In genomic region chr7:77128582-77129410, GRCh38 we compare ENCODE assay signal across 8 cellular contexts. TPM values are rescaled to one million over a fixed set of nuclear protein-coding genes. Genes with fewer than 3 reads are reported as not detected.
A peak's percentile ranks its signal among the peaks of the same experiment; 100 is the strongest.
DNase-seq lines count a peak whose midpoint lies in the region; ATAC-seq and TF ChIP-seq lines count a peak whose summit lies in the region.
"Not testable (repeated sequence)": the region's sequence is repeated elsewhere in the genome, so short reads cannot be mapped to it uniquely, and the experiment has no call there.

No MANE protein-coding gene starts in this region.

- not testable (repeated sequence) for H3K27ac Mint-ChIP-seq in activated CD8-positive, alpha-beta T cell treated with anti-CD3 and anti-CD28 coated beads, Interleukin-2, amount 10 ng/mL, durations not matched to agents 7 days and 5 days

- H3K4me1 Mint-ChIP-seq in activated CD8-positive, alpha-beta T cell treated with anti-CD3 and anti-CD28 coated beads, Interleukin-2, amount 10 ng/mL, durations not matched to agents 7 days and 5 days (ENCODE audit: low read depth) = peaks cover 12% of the 10 kb centered on the region

- not testable (repeated sequence) for TF ChIP-seq CTCF in left ventricle myocardium inferior (IDR thresholded peaks at IDR 0.05; ENCODE audit: borderline replicate concordance)

- POLR2A ChIA-PET in activated CD8-positive, alpha-beta T cell treated with anti-CD3 and anti-CD28 coated beads, Interleukin-2, amount 10 ng/mL, durations not matched to agents 7 days and 5 days (lab: Charles Lee) = not testable (repeated sequence)

- H3K4me1 ChIP-seq in left ventricle myocardium inferior; skeletal muscle satellite cell (ENCODE audit: control insufficient read depth, insufficient read depth, low read length): not testable (repeated sequence)

- not testable (repeated sequence) for H3K27me3 ChIP-seq in left ventricle myocardium inferior (ENCODE audit: low read depth); skeletal muscle satellite cell (ENCODE audit: control insufficient read depth, insufficient read depth, low read length)

- peak overlapping the region; percentile 43 for H3K27ac ChIP-seq in left ventricle myocardium inferior (replicated peaks)

- not testable (repeated sequence) for H3K36me3 ChIP-seq in left ventricle myocardium inferior; skeletal muscle satellite cell (ENCODE audit: insufficient read depth, low read length)

- peak overlapping the region; percentile 66 for H3K4me2 ChIP-seq in skeletal muscle satellite cell (ENCODE audit: low read length)

- CTCF ChIA-PET in activated CD8-positive, alpha-beta T cell treated with anti-CD3 and anti-CD28 coated beads, Interleukin-2, amount 10 ng/mL, durations not matched to agents 7 days and 5 days (lab: Charles Lee) = interaction anchor here (1.1 kb wide), 1 partner anchor 118 kb away, joined by 5 read pairs; no protein-coding TSS in a partner anchor

- intact Hi-C loops in left ventricle myocardium inferior (cut with micrococcal nuclease) = not testable (repeated sequence)

- H3K27me3 Mint-ChIP-seq in activated CD8-positive, alpha-beta T cell treated with anti-CD3 and anti-CD28 coated beads, Interleukin-2, amount 10 ng/mL, durations not matched to agents 7 days and 5 days (ENCODE audit: low read depth) = not testable (repeated sequence)

- not testable (repeated sequence) for H3K9me3 ChIP-seq in left ventricle myocardium inferior (replicated peaks); skeletal muscle satellite cell (replicated peaks; ENCODE audit: low read length)

- H3K36me3 Mint-ChIP-seq in activated CD8-positive, alpha-beta T cell treated with anti-CD3 and anti-CD28 coated beads, Interleukin-2, amount 10 ng/mL, durations not matched to agents 7 days and 5 days (ENCODE audit: low read depth) = not testable (repeated sequence)

- H3K9me3 Mint-ChIP-seq in activated CD8-positive, alpha-beta T cell treated with anti-CD3 and anti-CD28 coated beads, Interleukin-2, amount 10 ng/mL, durations not matched to agents 7 days and 5 days (ENCODE audit: insufficient read depth) = not testable (repeated sequence)

- peak; percentile 76 for ATAC-seq in GM19035 (IDR thresholded peaks at IDR 0.05; ENCODE audit: unreplicated experiment)
- peak; percentile 68 for ATAC-seq in GM21737 (IDR thresholded peaks at IDR 0.05; ENCODE audit: unreplicated experiment)
- ATAC-seq in HG03159 (IDR thresholded peaks at IDR 0.05; ENCODE audit: unreplicated experiment) = peak; percentile 72
- ATAC-seq in activated CD8-positive, alpha-beta T cell treated with anti-CD3 and anti-CD28 coated beads, Interleukin-2, amount 10 ng/mL, durations not matched to agents 7 days and 5 days = peak; percentile 47

- DNase-seq in GF-D8 (lab: John Stamatoyannopoulos, UW) = peak; percentile 47
- peak; percentile 15 for DNase-seq in NAMALWA (ENCODE audit: low spot score)
- DNase-seq in activated CD8-positive, alpha-beta T cell treated with anti-CD3 and anti-CD28 coated beads, Interleukin-2, amount 10 ng/mL, durations not matched to agents 7 days and 5 days; left ventricle myocardium inferior: not testable (repeated sequence)

- not testable (repeated sequence) for H3K4me3 Mint-ChIP-seq in activated CD8-positive, alpha-beta T cell treated with anti-CD3 and anti-CD28 coated beads, Interleukin-2, amount 10 ng/mL, durations not matched to agents 7 days and 5 days

- H3K9ac ChIP-seq in skeletal muscle satellite cell (ENCODE audit: low read depth, low read length) = peak overlapping the region; percentile 63

- not testable (repeated sequence) for H3K4me3 ChIP-seq in left ventricle myocardium inferior
- H3K4me3 ChIP-seq in skeletal muscle satellite cell (ENCODE audit: low read length) = peak overlapping the region; percentile 51

RNA-seq across cellular contexts. Expression of gene CCDC146, which starts 6.4 kb away (rescaled TPM):
- total RNA-seq in activated CD8-positive, alpha-beta T cell treated with anti-CD3 and anti-CD28 coated beads, Interleukin-2, amount 10 ng/mL, durations not matched to agents 7 days and 5 days = 10 to 100 TPM; 10.7 to 12.9 TPM
- total RNA-seq in left ventricle myocardium inferior = 4.7 TPM
- 0.76 and 0.87 TPM in 2 replicates for total RNA-seq in skeletal muscle satellite cell (2012; rRNA removed)
